ENCODE assay signal across 21 cellular contexts in genomic region chr2:78780864-78781583, GRCh38.
"Had no signal": no experiment of that assay in that cellular context is flagged by ENCODE, and none has a peak within 500 bp of the region (broad histone marks: within the 10 kb centered on the region; RNA-seq: fewer than 3 reads in every experiment).

No MANE protein-coding gene starts in this region.

- H3K4me3 Mint-ChIP-seq: activated T-cell treated with anti-CD3 and anti-CD28 coated beads, Interleukin-2, amount 50 U/mL, for 72 hours; dendritic cell treated with granulocyte-macrophage colony-stimulating factor and Interleukin-4, amounts not matched to agents 40 ng/mL and 50 ng/mL, for 4 days; nephron progenitor cell had no signal

- H3K4me3 ChIP-seq: breast epithelium, lower lobe of right lung had no signal

- ATAC-seq: activated T-cell treated with anti-CD3 and anti-CD28 coated beads, Interleukin-2, amount 50 U/mL, for 72 hours; left colon; lower lobe of right lung had no signal

- H3K27me3 ChIP-seq: ascending aorta, breast epithelium, esophagus muscularis mucosa had no signal

- H3K27ac Mint-ChIP-seq: activated T-cell treated with anti-CD3 and anti-CD28 coated beads, Interleukin-2, amount 50 U/mL, for 72 hours; dendritic cell treated with granulocyte-macrophage colony-stimulating factor and Interleukin-4, amounts not matched to agents 40 ng/mL and 50 ng/mL, for 4 days; progenitor cell of endocrine pancreas had no signal

- H3K4me1 ChIP-seq: breast epithelium, lower lobe of right lung had no signal

- H3K36me3 ChIP-seq: ascending aorta, breast epithelium, esophagus muscularis mucosa, lower lobe of right lung had no signal

- H3K9me3 ChIP-seq: ascending aorta, breast epithelium, esophagus muscularis mucosa, lower lobe of right lung had no signal

- FAIRE-seq: islet of Langerhans had no signal

- DNase-seq: activated CD4-positive, alpha-beta T cell treated with anti-CD3 and anti-CD28 coated beads, Interleukin-2, amount 50 U/mL, for 4 hours; activated effector memory CD4-positive, alpha-beta T cell treated with anti-CD3 and anti-CD28 coated beads, Interleukin-2, amount 50 U/mL, for 16 hours; activated naive CD4-positive, alpha-beta T cell treated with anti-CD3 and anti-CD28 coated beads, Interleukin-2, amount 50 U/mL, for 16 hours; activated T-cell treated with anti-CD3 and anti-CD28 coated beads, Interleukin-2, amount 50 U/mL, for 72 hours; effector CD8-positive, alpha-beta T cell; left colon; lower lobe of right lung; nephron progenitor cell; occipital lobe; stimulated activated CD4-positive, alpha-beta T cell treated with anti-CD3 and anti-CD28 coated beads, Interleukin-12 subunit alpha, Interleukin-12 subunit beta, amount 100 ng/mL, for 4 hours; stimulated activated CD4-positive, alpha-beta T cell treated with anti-CD3 and anti-CD28 coated beads, Interleukin-1b, Interleukin-23, amount 100 ng/mL, for 48 hours; stimulated activated naive CD4-positive, alpha-beta T cell treated with Interleukin-2 at 50 U/mL for 16 hours; substantia nigra; SW 1271; trophoblast cell had no signal

- H3K27me3 Mint-ChIP-seq: dendritic cell treated with granulocyte-macrophage colony-stimulating factor and Interleukin-4, amounts not matched to agents 40 ng/mL and 50 ng/mL, for 4 days; progenitor cell of endocrine pancreas had no signal

- H3K27ac ChIP-seq: ascending aorta, breast epithelium, lower lobe of right lung had no signal
